In genomic region chr3:85455801-85456200, GRCh38 we compare ENCODE assay signal across 11 cellular contexts.
"Had no signal": no experiment of that assay in that cellular context is flagged by ENCODE, and none has a peak within 500 bp of the region (broad histone marks: within the 10 kb centered on the region; RNA-seq: fewer than 3 reads in every experiment).

No MANE protein-coding gene starts in this region.

- H3K4me3 ChIP-seq: GM23248, GM23338, HAP-1 had no signal

- FAIRE-seq: H1, H54 had no signal

- H3K9ac ChIP-seq: GM23248 had no signal

- ATAC-seq: GM23338, HCT116 had no signal

- H3K4me2 ChIP-seq: GM23338 had no signal

- H3K4me1 ChIP-seq: HAP-1 had no signal

- DNase-seq: GM23248, GOT3, H7, H9, HCEC 1CT, HFFc6 had no signal

- H3K9me3 ChIP-seq: HAP-1 had no signal

- H3K36me3 ChIP-seq: HAP-1 had no signal

- H2AFZ ChIP-seq: GM23248, GM23338 had no signal

- H3K27ac ChIP-seq: GM23248 had no signal
